Comparison of ENCODE assay signal across 18 cellular contexts in the genomic region with DNA sequence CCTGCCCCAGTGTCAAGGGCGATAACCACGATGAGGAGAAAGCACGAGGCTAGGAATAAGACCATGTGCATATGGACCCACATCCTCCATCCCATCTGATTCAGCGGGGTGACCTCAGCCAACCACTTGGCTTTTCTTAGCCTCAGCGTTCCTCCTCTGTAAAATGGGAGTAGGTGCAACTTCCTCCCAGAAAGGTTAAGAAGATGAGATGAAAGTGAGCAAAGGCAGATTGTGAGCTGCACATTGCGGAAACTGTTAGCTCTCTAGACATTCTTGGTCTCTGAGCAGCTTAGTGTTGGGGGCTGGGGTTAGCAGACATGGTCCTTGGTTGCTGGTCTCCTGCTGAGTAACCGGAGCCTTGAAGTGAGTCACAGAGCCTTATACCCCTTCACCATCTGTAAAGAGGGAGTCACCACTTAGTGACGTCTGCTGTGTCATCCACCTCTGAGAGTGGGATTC.
A peak's percentile ranks its signal among the peaks of the same experiment; 100 is the strongest.
DNase-seq lines count a peak whose midpoint lies in the region; ATAC-seq and TF ChIP-seq lines count a peak whose summit lies in the region.
"Had no signal": no experiment of that assay in that cellular context is flagged by ENCODE, and none has a peak within 500 bp of the region (broad histone marks: within the 10 kb centered on the region; RNA-seq: fewer than 3 reads in every experiment).

No MANE protein-coding gene starts in this region.

- H3K27ac Mint-ChIP-seq in activated CD8-positive, alpha-beta T cell treated with anti-CD3 and anti-CD28 coated beads for 36 hours, result no peak overlapping the region
- H3K27ac Mint-ChIP-seq in activated CD8-positive, alpha-beta T cell treated with anti-CD3 and anti-CD28 coated beads, Interleukin-2, amount 10 ng/mL, durations not matched to agents 7 days and 5 days, result no peak overlapping the region
- no peak overlapping the region for H3K27ac Mint-ChIP-seq in stimulated activated effector memory CD8-positive, alpha-beta T cell treated with anti-CD3 and anti-CD28 coated beads, Interleukin-12 subunit alpha, Interleukin-12 subunit beta, amount 100 ng/mL, for 72 hours
- H3K27ac Mint-ChIP-seq in nephron progenitor cell, result no peak overlapping the region
- H3K27ac Mint-ChIP-seq: natural killer cell treated with Interleukin-12 subunit alpha and Interleukin-12 subunit beta and Interleukin-15 and Interleukin-18, amount 100 ng/mL, for 72 hours had no signal

- H3K4me1 Mint-ChIP-seq in activated CD8-positive, alpha-beta T cell treated with anti-CD3 and anti-CD28 coated beads for 36 hours (ENCODE audit: low read depth), result peaks cover 16% of the 10 kb centered on the region
- H3K4me1 Mint-ChIP-seq in activated CD8-positive, alpha-beta T cell treated with anti-CD3 and anti-CD28 coated beads, Interleukin-2, amount 10 ng/mL, durations not matched to agents 7 days and 5 days (ENCODE audit: low read depth), result peaks cover 11% of the 10 kb centered on the region
- peaks cover 25% of the 10 kb centered on the region for H3K4me1 Mint-ChIP-seq in stimulated activated effector memory CD8-positive, alpha-beta T cell treated with anti-CD3 and anti-CD28 coated beads, Interleukin-12 subunit alpha, Interleukin-12 subunit beta, amount 100 ng/mL, for 72 hours
- peaks cover 68% of the 10 kb centered on the region for H3K4me1 Mint-ChIP-seq in nephron progenitor cell

- H3K9me2 ChIP-seq in SK-N-SH, result no peaks in the 10 kb centered on the region

- no peaks in the 10 kb centered on the region for H3K36me3 ChIP-seq in SK-N-SH (replicated peaks in 1 of 2; ENCODE audit: control insufficient read depth in 1 of 2, insufficient read depth in 2 of 2, low read length in 1 of 2)
- H3K36me3 ChIP-seq: right atrium auricular region had no signal

- no peaks in the 10 kb centered on the region for H3K27me3 ChIP-seq in SK-N-SH (ENCODE audit: insufficient read depth)
- no peaks in the 10 kb centered on the region for H3K27me3 ChIP-seq in right cardiac atrium (ENCODE audit: control insufficient read depth, insufficient read depth)
- H3K27me3 ChIP-seq: right atrium auricular region had no signal

- peak overlapping the region; percentile 30; the same call in 1 of the 2 replicates for H3K4me2 ChIP-seq in SK-N-SH

- H3K27ac ChIP-seq in SK-N-SH (ENCODE audit: low read depth in 2 of 2, low read length in 1 of 2) (peak overlapping the region in 1 of 2 experiments; percentile 64; a peak in 2 of 4 replicates), right cardiac atrium (ENCODE audit: low read length) (no peak overlapping the region)
- H3K27ac ChIP-seq: right atrium auricular region had no signal

- H2AFZ ChIP-seq in SK-N-SH (ENCODE audit: low read depth), result no peak overlapping the region

- TF ChIP-seq CTCF in activated CD8-positive, alpha-beta T cell treated with anti-CD3 and anti-CD28 coated beads for 36 hours (IDR thresholded peaks at IDR 0.05), result no peak
- TF ChIP-seq CTCF in SK-N-SH (IDR thresholded peaks at IDR 0.05) (no peak), fibroblast of mammary gland (conservative IDR thresholded peaks at IDR 0.05; ENCODE audit: control insufficient read depth, insufficient read depth, low read depth, low read length) (no peak), nephron progenitor cell (IDR thresholded peaks at IDR 0.05) (no peak)

- peak; percentile 93 for ATAC-seq in activated CD8-positive, alpha-beta T cell treated with anti-CD3 and anti-CD28 coated beads for 36 hours
- no peak for ATAC-seq in activated CD8-positive, alpha-beta T cell treated with anti-CD3 and anti-CD28 coated beads, Interleukin-2, amount 10 ng/mL, durations not matched to agents 7 days and 5 days
- ATAC-seq in stimulated activated effector memory CD8-positive, alpha-beta T cell treated with anti-CD3 and anti-CD28 coated beads, Interleukin-12 subunit alpha, Interleukin-12 subunit beta, amount 100 ng/mL, for 72 hours, result peak; percentile 97
- no peak for ATAC-seq in right cardiac atrium
- ATAC-seq: left colon, Right ventricle myocardium inferior had no signal

- no peaks in the 10 kb centered on the region for H3K27me3 Mint-ChIP-seq in activated CD8-positive, alpha-beta T cell treated with anti-CD3 and anti-CD28 coated beads for 36 hours
- no peaks in the 10 kb centered on the region for H3K27me3 Mint-ChIP-seq in activated CD8-positive, alpha-beta T cell treated with anti-CD3 and anti-CD28 coated beads, Interleukin-2, amount 10 ng/mL, durations not matched to agents 7 days and 5 days (ENCODE audit: low read depth)
- H3K27me3 Mint-ChIP-seq in nephron progenitor cell (ENCODE audit: low read depth, poor library complexity), result peaks cover 39% of the 10 kb centered on the region

- H3K79me2 ChIP-seq in SK-N-SH (ENCODE audit: insufficient read depth), result no peaks in the 10 kb centered on the region

- WGBS in SK-N-SH (ENCODE audit: low lambda C conversion rate), result 50% methylated on average over 8 of the region's 8 CpGs
- WGBS in right cardiac atrium, result 97% methylated on average over 8 of the region's 8 CpGs

- no peaks in the 10 kb centered on the region for H3K9me3 ChIP-seq in SK-N-SH
- no peaks in the 10 kb centered on the region for H3K9me3 ChIP-seq in right cardiac atrium (ENCODE audit: control insufficient read depth, low read length)
- H3K9me3 ChIP-seq: right atrium auricular region had no signal

- H3K36me3 Mint-ChIP-seq in activated CD8-positive, alpha-beta T cell treated with anti-CD3 and anti-CD28 coated beads for 36 hours (ENCODE audit: low read depth), result no peaks in the 10 kb centered on the region
- H3K36me3 Mint-ChIP-seq in activated CD8-positive, alpha-beta T cell treated with anti-CD3 and anti-CD28 coated beads, Interleukin-2, amount 10 ng/mL, durations not matched to agents 7 days and 5 days (ENCODE audit: low read depth), result no peaks in the 10 kb centered on the region
- H3K36me3 Mint-ChIP-seq in stimulated activated effector memory CD8-positive, alpha-beta T cell treated with anti-CD3 and anti-CD28 coated beads, Interleukin-12 subunit alpha, Interleukin-12 subunit beta, amount 100 ng/mL, for 72 hours, result no peaks in the 10 kb centered on the region
- peaks cover 16% of the 10 kb centered on the region for H3K36me3 Mint-ChIP-seq in nephron progenitor cell (ENCODE audit: low read depth)
- H3K36me3 Mint-ChIP-seq: natural killer cell treated with Interleukin-12 subunit alpha and Interleukin-12 subunit beta and Interleukin-15 and Interleukin-18, amount 100 ng/mL, for 72 hours had no signal

- CTCF ChIA-PET in activated CD8-positive, alpha-beta T cell treated with anti-CD3 and anti-CD28 coated beads for 36 hours (lab: Charles Lee), result no interaction called here
- CTCF ChIA-PET in activated CD8-positive, alpha-beta T cell treated with anti-CD3 and anti-CD28 coated beads, Interleukin-2, amount 10 ng/mL, durations not matched to agents 7 days and 5 days (lab: Charles Lee), result interaction anchor here (1.0 kb wide), 1 partner anchor 63 kb away, joined by 3 read pairs; no protein-coding TSS in a partner anchor
- CTCF ChIA-PET in SK-N-SH (lab: Yijun Ruan, JAX), result no interaction called here

- peaks cover 7 to 9% of the 10 kb centered on the region in 2 experiments; a peak in 2 of 4 replicates for H3K4me1 ChIP-seq in SK-N-SH (ENCODE audit: control insufficient read depth in 1 of 2, insufficient read depth in 2 of 2, low read depth in 1 of 2, low read length in 1 of 2)
- no peaks in the 10 kb centered on the region for H3K4me1 ChIP-seq in right cardiac atrium (ENCODE audit: control insufficient read depth, insufficient read depth, low read length)
- H3K4me1 ChIP-seq: right atrium auricular region had no signal

- no peak overlapping the region for H3K9ac ChIP-seq in SK-N-SH

- no peaks in the 10 kb centered on the region for H3F3A ChIP-seq in SK-N-SH (replicated peaks; ENCODE audit: insufficient read depth)

- POLR2A ChIA-PET in activated CD8-positive, alpha-beta T cell treated with anti-CD3 and anti-CD28 coated beads for 36 hours (lab: Charles Lee), result interaction anchor here (0.9 kb wide), 1 partner anchor 13 kb away, joined by 4 read pairs; no protein-coding TSS in a partner anchor
- POLR2A ChIA-PET in activated CD8-positive, alpha-beta T cell treated with anti-CD3 and anti-CD28 coated beads, Interleukin-2, amount 10 ng/mL, durations not matched to agents 7 days and 5 days (lab: Charles Lee), result no interaction called here
- POLR2A ChIA-PET in SK-N-SH (lab: Yijun Ruan, JAX), result no interaction called here

- no peak overlapping the region for H3K4me3 ChIP-seq in SK-N-SH (ENCODE audit: low read depth in 2 of 2, low read length in 1 of 2)
- H3K4me3 ChIP-seq in fibroblast of mammary gland (ENCODE audit: control insufficient read depth, low read depth, low read length), result no peak overlapping the region
- H3K4me3 ChIP-seq in right cardiac atrium (ENCODE audit: low read length), result no peak overlapping the region
- H3K4me3 ChIP-seq: right atrium auricular region had no signal

- intact Hi-C loops in activated CD8-positive, alpha-beta T cell treated with anti-CD3 and anti-CD28 coated beads for 36 hours (cut with micrococcal nuclease), result no loop called here
- intact Hi-C loops in right cardiac atrium (cut with DNase I), result no loop called here

- TF ChIP-seq EP300 in SK-N-SH (IDR thresholded peaks at IDR 0.05; ENCODE audit: borderline replicate concordance in 1 of 2, low read depth in 1 of 2, low read length in 1 of 2), result peak in 1 of 2 experiments; percentile 88; a peak in 1 of 4 replicates

- no peak overlapping the region for H3K4me3 Mint-ChIP-seq in activated CD8-positive, alpha-beta T cell treated with anti-CD3 and anti-CD28 coated beads for 36 hours
- H3K4me3 Mint-ChIP-seq in activated CD8-positive, alpha-beta T cell treated with anti-CD3 and anti-CD28 coated beads, Interleukin-2, amount 10 ng/mL, durations not matched to agents 7 days and 5 days, result no peak overlapping the region
- no peak overlapping the region for H3K4me3 Mint-ChIP-seq in stimulated activated effector memory CD8-positive, alpha-beta T cell treated with anti-CD3 and anti-CD28 coated beads, Interleukin-12 subunit alpha, Interleukin-12 subunit beta, amount 100 ng/mL, for 72 hours
- no peak overlapping the region for H3K4me3 Mint-ChIP-seq in nephron progenitor cell
- H3K4me3 Mint-ChIP-seq: natural killer cell treated with Interleukin-12 subunit alpha and Interleukin-12 subunit beta and Interleukin-15 and Interleukin-18, amount 100 ng/mL, for 72 hours had no signal

- H3K9me3 Mint-ChIP-seq in activated CD8-positive, alpha-beta T cell treated with anti-CD3 and anti-CD28 coated beads for 36 hours, result no peaks in the 10 kb centered on the region
- H3K9me3 Mint-ChIP-seq in activated CD8-positive, alpha-beta T cell treated with anti-CD3 and anti-CD28 coated beads, Interleukin-2, amount 10 ng/mL, durations not matched to agents 7 days and 5 days (ENCODE audit: insufficient read depth), result no peaks in the 10 kb centered on the region
- H3K9me3 Mint-ChIP-seq in stimulated activated effector memory CD8-positive, alpha-beta T cell treated with anti-CD3 and anti-CD28 coated beads, Interleukin-12 subunit alpha, Interleukin-12 subunit beta, amount 100 ng/mL, for 72 hours, result no peaks in the 10 kb centered on the region
- peaks cover 20% of the 10 kb centered on the region for H3K9me3 Mint-ChIP-seq in nephron progenitor cell
- H3K9me3 Mint-ChIP-seq: natural killer cell treated with Interleukin-12 subunit alpha and Interleukin-12 subunit beta and Interleukin-15 and Interleukin-18, amount 100 ng/mL, for 72 hours had no signal

- no peaks in the 10 kb centered on the region for H4K20me1 ChIP-seq in SK-N-SH (ENCODE audit: insufficient read depth)

- TF ChIP-seq RAD21 in SK-N-SH (IDR thresholded peaks at IDR 0.05; ENCODE audit: low read length), result no peak

- DNase-seq in activated CD8-positive, alpha-beta T cell treated with anti-CD3 and anti-CD28 coated beads for 36 hours, result peak; percentile 47
- no peak for DNase-seq in activated CD8-positive, alpha-beta T cell treated with anti-CD3 and anti-CD28 coated beads, Interleukin-2, amount 10 ng/mL, durations not matched to agents 7 days and 5 days
- DNase-seq in SK-N-SH, result no peak
- DNase-seq in fibroblast of mammary gland (ENCODE audit: low read depth), result peak; percentile 94
- DNase-seq in stimulated activated effector memory CD8-positive, alpha-beta T cell treated with anti-CD3 and anti-CD28 coated beads, Interleukin-12 subunit alpha, Interleukin-12 subunit beta, amount 100 ng/mL, for 72 hours (ENCODE audit: low spot score in 2 of 2), result no peak
- no peak for DNase-seq in right cardiac atrium
- DNase-seq in NCI-H1105 (lab: John Stamatoyannopoulos, UW), result no peak
- DNase-seq in nephron progenitor cell, result no peak
- DNase-seq: 8988T; activated CD8-positive, alpha-beta memory T cell treated with anti-CD3 and anti-CD28 coated beads for 24 hours; dermis blood vessel endothelial cell; Kasumi-1; left colon; NCI-H1930; NCI-H82 had no signal

Comparison
In these comparisons a context has a peak if more than half of its experiments do, and no peak if none do; other contexts are left out.
1. ATAC-seq: peak in activated CD8-positive, alpha-beta T cell treated with anti-CD3 and anti-CD28 coated beads for 36 hours (single experiment) and stimulated activated effector memory CD8-positive, alpha-beta T cell treated with anti-CD3 and anti-CD28 coated beads, Interleukin-12 subunit alpha, Interleukin-12 subunit beta, amount 100 ng/mL, for 72 hours (single experiment); none in activated CD8-positive, alpha-beta T cell treated with anti-CD3 and anti-CD28 coated beads, Interleukin-2, amount 10 ng/mL, durations not matched to agents 7 days and 5 days (single experiment) and right cardiac atrium (0 of 2).
2. DNase-seq: peak in activated CD8-positive, alpha-beta T cell treated with anti-CD3 and anti-CD28 coated beads for 36 hours (single experiment) and fibroblast of mammary gland (single experiment); none in activated CD8-positive, alpha-beta T cell treated with anti-CD3 and anti-CD28 coated beads, Interleukin-2, amount 10 ng/mL, durations not matched to agents 7 days and 5 days (single experiment), SK-N-SH (single experiment), stimulated activated effector memory CD8-positive, alpha-beta T cell treated with anti-CD3 and anti-CD28 coated beads, Interleukin-12 subunit alpha, Interleukin-12 subunit beta, amount 100 ng/mL, for 72 hours (0 of 2), right cardiac atrium (0 of 3), NCI-H1105 (single experiment) and nephron progenitor cell (single experiment).